ENCODE assay signal across 21 cellular contexts in genomic region chr11:118679483-118679882, GRCh38. TPM values are rescaled to one million over a fixed set of nuclear protein-coding genes. Genes with fewer than 3 reads are reported as not detected.
A peak's percentile ranks its signal among the peaks of the same experiment; 100 is the strongest.
DNase-seq lines count a peak whose midpoint lies in the region; ATAC-seq and TF ChIP-seq lines count a peak whose summit lies in the region.
"Had no signal": no experiment of that assay in that cellular context is flagged by ENCODE, and none has a peak within 500 bp of the region (broad histone marks: within the 10 kb centered on the region; RNA-seq: fewer than 3 reads in every experiment).

Gene TREH (minus strand): TSS chr11:118679650. CDS start chr11:118679627, 23 bp downstream.

- H3F3A ChIP-seq in smooth muscle cell (ENCODE audit: low read depth) = no peaks in the 10 kb centered on the region

- H3K9me3 ChIP-seq in left ventricle myocardium inferior (replicated peaks) (no peaks in the 10 kb centered on the region), muscle layer of duodenum (ENCODE audit: control insufficient read depth in 1 of 2, low read length in 2 of 2) (no peaks in the 10 kb centered on the region), aorta (ENCODE audit: control insufficient read depth, low read length) (no peaks in the 10 kb centered on the region), smooth muscle cell (replicated peaks; ENCODE audit: low read depth) (no peaks in the 10 kb centered on the region)
- H3K9me3 ChIP-seq: thoracic aorta had no signal

- H3K4me2 ChIP-seq in smooth muscle cell = no peak within 1 kb of the TSS

- H3K27me3 ChIP-seq in left ventricle myocardium inferior (ENCODE audit: low read depth) (no peaks in the 10 kb centered on the region), muscle layer of duodenum (ENCODE audit: low read depth, low read length) (no peaks in the 10 kb centered on the region), aorta (ENCODE audit: control insufficient read depth in 1 of 2, insufficient read depth in 2 of 2, low read length in 1 of 2) (no peaks in the 10 kb centered on the region), smooth muscle cell (ENCODE audit: low read depth) (no peaks in the 10 kb centered on the region)

- no peak for TF ChIP-seq CTCF in left ventricle myocardium inferior (IDR thresholded peaks at IDR 0.05; ENCODE audit: borderline replicate concordance)
- no peak for TF ChIP-seq CTCF in smooth muscle cell (IDR thresholded peaks at IDR 0.05; ENCODE audit: borderline replicate concordance, insufficient read depth, poor library complexity, severe bottlenecking)

- H3K9ac ChIP-seq in smooth muscle cell (ENCODE audit: low read depth) = no peak within 1 kb of the TSS

- ATAC-seq in Right ventricle myocardium superior (ENCODE audit: poor library complexity) (peak; percentile 47), esophagus mucosa (peak; percentile 63), aorta (ENCODE audit: low FRiP score) (peak; percentile 19)
- ATAC-seq: CD8-positive, alpha-beta T cell; GM12878 had no signal

- 81 to 85% methylated on average over 5 of the region's 5 CpGs for WGBS in aorta, 2 donors
- 91% methylated on average over 5 of the region's 5 CpGs for WGBS in smooth muscle cell (ENCODE audit: low lambda C conversion rate)

- intact Hi-C loops in Right ventricle myocardium superior (cut with DNase I) = no loop called here
- intact Hi-C loops in left ventricle myocardium inferior (cut with micrococcal nuclease) = no loop called here
- intact Hi-C loops in aorta (cut with DNase I) = no loop called here

- H2AFZ ChIP-seq in smooth muscle cell (ENCODE audit: low read depth) = no peak within 1 kb of the TSS

- H3K27ac ChIP-seq in left ventricle myocardium inferior (replicated peaks) (no peak within 1 kb of the TSS), muscle layer of duodenum (ENCODE audit: low read length) (peak within 1 kb of the TSS; percentile 29), aorta (ENCODE audit: low read depth in 1 of 2, low read length in 2 of 2) (no peak within 1 kb of the TSS), smooth muscle cell (ENCODE audit: low read depth) (no peak within 1 kb of the TSS)
- H3K27ac ChIP-seq: thoracic aorta had no signal

- no peaks in the 10 kb centered on the region for H3K79me2 ChIP-seq in smooth muscle cell (ENCODE audit: low read depth)

- DNase-seq in Right ventricle myocardium superior (no peak), left ventricle myocardium inferior (no peak), aorta (peak in 1 of 2 donors; percentile 48), smooth muscle cell (lab: John Stamatoyannopoulos, UW; ENCODE audit: unreplicated experiment) (no peak), kidney glomerular epithelial cell (lab: John Stamatoyannopoulos, UW) (no peak), NCI-H1105 (lab: John Stamatoyannopoulos, UW) (no peak)
- DNase-seq: activated CD4-positive, alpha-beta memory T cell treated with anti-CD3 and anti-CD28 coated beads, Interleukin-2, amount 10 ng/mL, durations not matched to agents 7 days and 5 days; CD8-positive, alpha-beta T cell; erythroblast; glutamatergic neuron; GOT3; NCI-H187 treated with DMSO at 0.1 percent for 48 hours; stimulated activated CD4-positive, alpha-beta T cell treated with anti-CD3 and anti-CD28 coated beads, Interleukin-4, amount 100 ng/mL, for 1 hour; stimulated activated CD8-positive, alpha-beta memory T cell treated with anti-CD3 and anti-CD28 coated beads, Interleukin-4, amount 100 ng/mL, for 48 hours had no signal

- H3K4me3 ChIP-seq in left ventricle myocardium inferior = no peak within 1 kb of the TSS
- H3K4me3 ChIP-seq in muscle layer of duodenum (ENCODE audit: low read depth in 1 of 2, low read length in 2 of 2) = peak within 1 kb of the TSS in 1 of 2 donors; percentile 39
- H3K4me3 ChIP-seq in aorta (ENCODE audit: low read length in 2 of 2) = no peak within 1 kb of the TSS
- H3K4me3 ChIP-seq in smooth muscle cell = no peak within 1 kb of the TSS
- H3K4me3 ChIP-seq: GM12878, thoracic aorta had no signal

- H3K4me1 ChIP-seq in left ventricle myocardium inferior = no peaks in the 10 kb centered on the region
- no peaks in the 10 kb centered on the region for H3K4me1 ChIP-seq in muscle layer of duodenum (ENCODE audit: control insufficient read depth in 1 of 2, insufficient read depth in 2 of 2, low read length in 2 of 2)
- no peaks in the 10 kb centered on the region for H3K4me1 ChIP-seq in aorta (ENCODE audit: control insufficient read depth in 1 of 2, insufficient read depth in 2 of 2, low read length in 2 of 2)
- no peaks in the 10 kb centered on the region for H3K4me1 ChIP-seq in smooth muscle cell (ENCODE audit: low read depth)

- H4K20me1 ChIP-seq in smooth muscle cell (ENCODE audit: low read depth) = no peaks in the 10 kb centered on the region

- H3K36me3 ChIP-seq in left ventricle myocardium inferior (no peaks in the 10 kb centered on the region), muscle layer of duodenum (ENCODE audit: control insufficient read depth in 1 of 2, insufficient read depth in 2 of 2, low read length in 2 of 2) (no peaks in the 10 kb centered on the region), aorta (ENCODE audit: control insufficient read depth in 1 of 2, insufficient read depth in 2 of 2, low read length in 1 of 2) (no peaks in the 10 kb centered on the region), smooth muscle cell (ENCODE audit: low read depth) (no peaks in the 10 kb centered on the region)
- H3K36me3 ChIP-seq: thoracic aorta had no signal

RNA-seq across cellular contexts. Expression of gene TREH, which starts in this region (rescaled TPM):
- total RNA-seq in Right ventricle myocardium superior (not detected), left ventricle myocardium inferior (not detected), esophagus mucosa (0.68 TPM), aorta (not detected), smooth muscle cell (not detected in 2 replicates)
- polyA plus RNA-seq in aorta (1 to 10 TPM; 2.5 to 7.2 TPM), smooth muscle cell (0.49 and 0.96 TPM in 2 replicates)
- total RNA-seq: activated CD4-positive, alpha-beta memory T cell treated with anti-CD3 and anti-CD28 coated beads, Interleukin-2, amount 10 ng/mL, durations not matched to agents 7 days and 5 days; CD8-positive, alpha-beta T cell; GM12878; HT1080; M059J; NCI-H460; thoracic aorta had no signal
- polyA plus RNA-seq: GM12878 had no signal

Comparison
In these comparisons a context has a peak if more than half of its experiments do, and no peak if none do; other contexts are left out.
1. Peak in ATAC-seq in Right ventricle myocardium superior; RNA of the gene not detected or under 1 TPM.
2. Peak in ATAC-seq in esophagus mucosa; RNA of the gene not detected or under 1 TPM.